Comparison of ENCODE assay signal across 1 cellular context in the genomic region with DNA sequence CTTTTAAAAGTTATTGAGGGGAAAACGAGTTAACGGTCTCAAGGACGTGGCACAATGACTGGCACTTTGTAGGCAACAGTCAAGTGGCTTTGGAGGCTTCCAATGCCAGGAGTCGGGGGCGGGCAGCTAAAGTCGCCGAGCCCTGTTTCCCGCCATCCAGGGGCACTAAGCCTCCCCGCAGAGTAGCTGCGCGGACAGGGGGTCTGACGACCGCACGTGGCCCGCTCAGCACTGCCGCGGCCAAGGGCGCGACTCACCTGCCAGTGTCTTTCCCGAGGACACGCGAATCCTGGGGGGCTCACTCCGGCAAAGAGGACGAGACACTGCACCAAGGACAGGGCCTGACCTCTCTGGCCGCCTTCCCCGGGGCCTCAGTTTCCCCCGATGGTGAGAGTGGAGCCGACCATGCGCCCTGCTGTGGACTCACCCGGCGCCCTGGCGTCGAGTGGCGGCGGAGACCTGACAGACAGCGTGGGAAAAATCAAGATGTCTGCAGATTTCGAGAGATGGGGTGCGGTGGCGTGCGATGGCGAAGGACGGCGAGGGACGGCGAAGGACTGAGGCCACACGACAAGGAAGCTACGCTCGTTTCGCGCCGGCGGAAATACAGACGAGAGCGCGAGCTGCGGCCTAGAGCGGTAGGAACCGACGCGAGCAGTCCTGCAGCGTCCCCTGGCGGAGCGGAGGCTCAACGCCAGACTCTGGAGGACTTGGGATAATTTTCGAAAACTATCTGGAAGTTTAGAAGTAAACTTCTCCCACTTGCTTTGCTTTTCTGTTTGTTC.
TF ChIP-seq lines count a peak whose summit lies in the region.

A gene (minus strand): TSS at position 559 of the 785 bp plus-strand sequence.

TF ChIP-seq in HepG2, 621 proteins besides CTCF, POLR2A, EP300 and RAD21 (continued from another document and continues in another):
- TF ChIP-seq, protein P1, sequence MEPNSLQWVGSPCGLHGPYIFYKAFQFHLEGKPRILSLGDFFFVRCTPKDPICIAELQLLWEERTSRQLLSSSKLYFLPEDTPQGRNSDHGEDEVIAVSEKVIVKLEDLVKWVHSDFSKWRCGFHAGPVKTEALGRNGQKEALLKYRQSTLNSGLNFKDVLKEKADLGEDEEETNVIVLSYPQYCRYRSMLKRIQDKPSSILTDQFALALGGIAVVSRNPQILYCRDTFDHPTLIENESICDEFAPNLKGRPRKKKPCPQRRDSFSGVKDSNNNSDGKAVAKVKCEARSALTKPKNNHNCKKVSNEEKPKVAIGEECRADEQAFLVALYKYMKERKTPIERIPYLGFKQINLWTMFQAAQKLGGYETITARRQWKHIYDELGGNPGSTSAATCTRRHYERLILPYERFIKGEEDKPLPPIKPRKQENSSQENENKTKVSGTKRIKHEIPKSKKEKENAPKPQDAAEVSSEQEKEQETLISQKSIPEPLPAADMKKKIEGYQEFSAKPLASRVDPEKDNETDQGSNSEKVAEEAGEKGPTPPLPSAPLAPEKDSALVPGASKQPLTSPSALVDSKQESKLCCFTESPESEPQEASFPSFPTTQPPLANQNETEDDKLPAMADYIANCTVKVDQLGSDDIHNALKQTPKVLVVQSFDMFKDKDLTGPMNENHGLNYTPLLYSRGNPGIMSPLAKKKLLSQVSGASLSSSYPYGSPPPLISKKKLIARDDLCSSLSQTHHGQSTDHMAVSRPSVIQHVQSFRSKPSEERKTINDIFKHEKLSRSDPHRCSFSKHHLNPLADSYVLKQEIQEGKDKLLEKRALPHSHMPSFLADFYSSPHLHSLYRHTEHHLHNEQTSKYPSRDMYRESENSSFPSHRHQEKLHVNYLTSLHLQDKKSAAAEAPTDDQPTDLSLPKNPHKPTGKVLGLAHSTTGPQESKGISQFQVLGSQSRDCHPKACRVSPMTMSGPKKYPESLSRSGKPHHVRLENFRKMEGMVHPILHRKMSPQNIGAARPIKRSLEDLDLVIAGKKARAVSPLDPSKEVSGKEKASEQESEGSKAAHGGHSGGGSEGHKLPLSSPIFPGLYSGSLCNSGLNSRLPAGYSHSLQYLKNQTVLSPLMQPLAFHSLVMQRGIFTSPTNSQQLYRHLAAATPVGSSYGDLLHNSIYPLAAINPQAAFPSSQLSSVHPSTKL (CRISPR knock-in tag; IDR thresholded peaks at IDR 0.05) = peak; percentile 92
- peak; percentile 99 for TF ChIP-seq MTA1 (CRISPR knock-in tag; IDR thresholded peaks at IDR 0.05; ENCODE audit: borderline replicate concordance)
- peak; percentile 52; the same call in 1 of the 2 replicates for TF ChIP-seq NCOR1 (IDR thresholded peaks at IDR 0.05; ENCODE audit: borderline replicate concordance, low read length)
- TF ChIP-seq, protein P2, sequence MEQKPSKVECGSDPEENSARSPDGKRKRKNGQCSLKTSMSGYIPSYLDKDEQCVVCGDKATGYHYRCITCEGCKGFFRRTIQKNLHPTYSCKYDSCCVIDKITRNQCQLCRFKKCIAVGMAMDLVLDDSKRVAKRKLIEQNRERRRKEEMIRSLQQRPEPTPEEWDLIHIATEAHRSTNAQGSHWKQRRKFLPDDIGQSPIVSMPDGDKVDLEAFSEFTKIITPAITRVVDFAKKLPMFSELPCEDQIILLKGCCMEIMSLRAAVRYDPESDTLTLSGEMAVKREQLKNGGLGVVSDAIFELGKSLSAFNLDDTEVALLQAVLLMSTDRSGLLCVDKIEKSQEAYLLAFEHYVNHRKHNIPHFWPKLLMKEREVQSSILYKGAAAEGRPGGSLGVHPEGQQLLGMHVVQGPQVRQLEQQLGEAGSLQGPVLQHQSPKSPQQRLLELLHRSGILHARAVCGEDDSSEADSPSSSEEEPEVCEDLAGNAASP (CRISPR knock-in tag; IDR thresholded peaks at IDR 0.05; ENCODE audit: borderline replicate concordance) = peak; percentile 93
- peak; percentile 100 for TF ChIP-seq ZNF34 (CRISPR knock-in tag; IDR thresholded peaks at IDR 0.05; ENCODE audit: borderline replicate concordance)
- TF ChIP-seq NBN (conservative IDR thresholded peaks at IDR 0.05) = no peak
- TF ChIP-seq ZNF367 (CRISPR knock-in tag; IDR thresholded peaks at IDR 0.05; ENCODE audit: borderline replicate concordance) = peak; percentile 95
- no peak for TF ChIP-seq PRPF4 (IDR thresholded peaks at IDR 0.05; ENCODE audit: low read depth, low read length, poor library complexity, severe bottlenecking)
- TF ChIP-seq FIP1L1 (IDR thresholded peaks at IDR 0.05; ENCODE audit: borderline replicate concordance, insufficient read depth, low read depth, low read length) = peak; percentile 92; the same call in 1 of the 2 replicates
- TF ChIP-seq, protein P3, sequence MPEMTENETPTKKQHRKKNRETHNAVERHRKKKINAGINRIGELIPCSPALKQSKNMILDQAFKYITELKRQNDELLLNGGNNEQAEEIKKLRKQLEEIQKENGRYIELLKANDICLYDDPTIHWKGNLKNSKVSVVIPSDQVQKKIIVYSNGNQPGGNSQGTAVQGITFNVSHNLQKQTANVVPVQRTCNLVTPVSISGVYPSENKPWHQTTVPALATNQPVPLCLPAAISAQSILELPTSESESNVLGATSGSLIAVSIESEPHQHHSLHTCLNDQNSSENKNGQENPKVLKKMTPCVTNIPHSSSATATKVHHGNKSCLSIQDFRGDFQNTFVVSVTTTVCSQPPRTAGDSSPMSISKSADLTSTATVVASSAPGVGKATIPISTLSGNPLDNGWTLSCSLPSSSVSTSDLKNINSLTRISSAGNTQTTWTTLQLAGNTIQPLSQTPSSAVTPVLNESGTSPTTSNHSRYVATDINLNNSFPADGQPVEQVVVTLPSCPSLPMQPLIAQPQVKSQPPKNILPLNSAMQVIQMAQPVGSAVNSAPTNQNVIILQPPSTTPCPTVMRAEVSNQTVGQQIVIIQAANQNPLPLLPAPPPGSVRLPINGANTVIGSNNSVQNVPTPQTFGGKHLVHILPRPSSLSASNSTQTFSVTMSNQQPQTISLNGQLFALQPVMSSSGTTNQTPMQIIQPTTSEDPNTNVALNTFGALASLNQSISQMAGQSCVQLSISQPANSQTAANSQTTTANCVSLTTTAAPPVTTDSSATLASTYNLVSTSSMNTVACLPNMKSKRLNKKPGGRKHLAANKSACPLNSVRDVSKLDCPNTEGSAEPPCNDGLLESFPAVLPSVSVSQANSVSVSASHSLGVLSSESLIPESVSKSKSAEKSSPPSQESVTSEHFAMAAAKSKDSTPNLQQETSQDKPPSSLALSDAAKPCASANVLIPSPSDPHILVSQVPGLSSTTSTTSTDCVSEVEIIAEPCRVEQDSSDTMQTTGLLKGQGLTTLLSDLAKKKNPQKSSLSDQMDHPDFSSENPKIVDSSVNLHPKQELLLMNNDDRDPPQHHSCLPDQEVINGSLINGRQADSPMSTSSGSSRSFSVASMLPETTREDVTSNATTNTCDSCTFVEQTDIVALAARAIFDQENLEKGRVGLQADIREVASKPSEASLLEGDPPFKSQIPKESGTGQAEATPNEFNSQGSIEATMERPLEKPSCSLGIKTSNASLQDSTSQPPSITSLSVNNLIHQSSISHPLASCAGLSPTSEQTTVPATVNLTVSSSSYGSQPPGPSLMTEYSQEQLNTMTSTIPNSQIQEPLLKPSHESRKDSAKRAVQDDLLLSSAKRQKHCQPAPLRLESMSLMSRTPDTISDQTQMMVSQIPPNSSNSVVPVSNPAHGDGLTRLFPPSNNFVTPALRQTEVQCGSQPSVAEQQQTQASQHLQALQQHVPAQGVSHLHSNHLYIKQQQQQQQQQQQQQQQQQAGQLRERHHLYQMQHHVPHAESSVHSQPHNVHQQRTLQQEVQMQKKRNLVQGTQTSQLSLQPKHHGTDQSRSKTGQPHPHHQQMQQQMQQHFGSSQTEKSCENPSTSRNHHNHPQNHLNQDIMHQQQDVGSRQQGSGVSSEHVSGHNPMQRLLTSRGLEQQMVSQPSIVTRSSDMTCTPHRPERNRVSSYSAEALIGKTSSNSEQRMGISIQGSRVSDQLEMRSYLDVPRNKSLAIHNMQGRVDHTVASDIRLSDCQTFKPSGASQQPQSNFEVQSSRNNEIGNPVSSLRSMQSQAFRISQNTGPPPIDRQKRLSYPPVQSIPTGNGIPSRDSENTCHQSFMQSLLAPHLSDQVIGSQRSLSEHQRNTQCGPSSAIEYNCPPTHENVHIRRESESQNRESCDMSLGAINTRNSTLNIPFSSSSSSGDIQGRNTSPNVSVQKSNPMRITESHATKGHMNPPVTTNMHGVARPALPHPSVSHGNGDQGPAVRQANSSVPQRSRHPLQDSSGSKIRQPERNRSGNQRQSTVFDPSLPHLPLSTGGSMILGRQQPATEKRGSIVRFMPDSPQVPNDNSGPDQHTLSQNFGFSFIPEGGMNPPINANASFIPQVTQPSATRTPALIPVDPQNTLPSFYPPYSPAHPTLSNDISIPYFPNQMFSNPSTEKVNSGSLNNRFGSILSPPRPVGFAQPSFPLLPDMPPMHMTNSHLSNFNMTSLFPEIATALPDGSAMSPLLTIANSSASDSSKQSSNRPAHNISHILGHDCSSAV (CRISPR knock-in tag; IDR thresholded peaks at IDR 0.05; ENCODE audit: borderline replicate concordance) = peak; percentile 98
- TF ChIP-seq TBP (CRISPR knock-in tag; IDR thresholded peaks at IDR 0.05) = no peak; the same call in none of the 2 replicates
- TF ChIP-seq, protein P4, sequence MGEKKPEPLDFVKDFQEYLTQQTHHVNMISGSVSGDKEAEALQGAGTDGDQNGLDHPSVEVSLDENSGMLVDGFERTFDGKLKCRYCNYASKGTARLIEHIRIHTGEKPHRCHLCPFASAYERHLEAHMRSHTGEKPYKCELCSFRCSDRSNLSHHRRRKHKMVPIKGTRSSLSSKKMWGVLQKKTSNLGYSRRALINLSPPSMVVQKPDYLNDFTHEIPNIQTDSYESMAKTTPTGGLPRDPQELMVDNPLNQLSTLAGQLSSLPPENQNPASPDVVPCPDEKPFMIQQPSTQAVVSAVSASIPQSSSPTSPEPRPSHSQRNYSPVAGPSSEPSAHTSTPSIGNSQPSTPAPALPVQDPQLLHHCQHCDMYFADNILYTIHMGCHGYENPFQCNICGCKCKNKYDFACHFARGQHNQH (CRISPR knock-in tag; IDR thresholded peaks at IDR 0.05) = peak; percentile 99
- TF ChIP-seq, protein P5, sequence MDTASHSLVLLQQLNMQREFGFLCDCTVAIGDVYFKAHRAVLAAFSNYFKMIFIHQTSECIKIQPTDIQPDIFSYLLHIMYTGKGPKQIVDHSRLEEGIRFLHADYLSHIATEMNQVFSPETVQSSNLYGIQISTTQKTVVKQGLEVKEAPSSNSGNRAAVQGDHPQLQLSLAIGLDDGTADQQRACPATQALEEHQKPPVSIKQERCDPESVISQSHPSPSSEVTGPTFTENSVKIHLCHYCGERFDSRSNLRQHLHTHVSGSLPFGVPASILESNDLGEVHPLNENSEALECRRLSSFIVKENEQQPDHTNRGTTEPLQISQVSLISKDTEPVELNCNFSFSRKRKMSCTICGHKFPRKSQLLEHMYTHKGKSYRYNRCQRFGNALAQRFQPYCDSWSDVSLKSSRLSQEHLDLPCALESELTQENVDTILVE (CRISPR knock-in tag; IDR thresholded peaks at IDR 0.05) = peak; percentile 100
- TF ChIP-seq, protein P6, sequence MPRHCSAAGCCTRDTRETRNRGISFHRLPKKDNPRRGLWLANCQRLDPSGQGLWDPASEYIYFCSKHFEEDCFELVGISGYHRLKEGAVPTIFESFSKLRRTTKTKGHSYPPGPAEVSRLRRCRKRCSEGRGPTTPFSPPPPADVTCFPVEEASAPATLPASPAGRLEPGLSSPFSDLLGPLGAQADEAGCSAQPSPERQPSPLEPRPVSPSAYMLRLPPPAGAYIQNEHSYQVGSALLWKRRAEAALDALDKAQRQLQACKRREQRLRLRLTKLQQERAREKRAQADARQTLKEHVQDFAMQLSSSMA (CRISPR knock-in tag; IDR thresholded peaks at IDR 0.05) = peak; percentile 62; the same call in 1 of the 2 replicates
- TF ChIP-seq, protein P7, sequence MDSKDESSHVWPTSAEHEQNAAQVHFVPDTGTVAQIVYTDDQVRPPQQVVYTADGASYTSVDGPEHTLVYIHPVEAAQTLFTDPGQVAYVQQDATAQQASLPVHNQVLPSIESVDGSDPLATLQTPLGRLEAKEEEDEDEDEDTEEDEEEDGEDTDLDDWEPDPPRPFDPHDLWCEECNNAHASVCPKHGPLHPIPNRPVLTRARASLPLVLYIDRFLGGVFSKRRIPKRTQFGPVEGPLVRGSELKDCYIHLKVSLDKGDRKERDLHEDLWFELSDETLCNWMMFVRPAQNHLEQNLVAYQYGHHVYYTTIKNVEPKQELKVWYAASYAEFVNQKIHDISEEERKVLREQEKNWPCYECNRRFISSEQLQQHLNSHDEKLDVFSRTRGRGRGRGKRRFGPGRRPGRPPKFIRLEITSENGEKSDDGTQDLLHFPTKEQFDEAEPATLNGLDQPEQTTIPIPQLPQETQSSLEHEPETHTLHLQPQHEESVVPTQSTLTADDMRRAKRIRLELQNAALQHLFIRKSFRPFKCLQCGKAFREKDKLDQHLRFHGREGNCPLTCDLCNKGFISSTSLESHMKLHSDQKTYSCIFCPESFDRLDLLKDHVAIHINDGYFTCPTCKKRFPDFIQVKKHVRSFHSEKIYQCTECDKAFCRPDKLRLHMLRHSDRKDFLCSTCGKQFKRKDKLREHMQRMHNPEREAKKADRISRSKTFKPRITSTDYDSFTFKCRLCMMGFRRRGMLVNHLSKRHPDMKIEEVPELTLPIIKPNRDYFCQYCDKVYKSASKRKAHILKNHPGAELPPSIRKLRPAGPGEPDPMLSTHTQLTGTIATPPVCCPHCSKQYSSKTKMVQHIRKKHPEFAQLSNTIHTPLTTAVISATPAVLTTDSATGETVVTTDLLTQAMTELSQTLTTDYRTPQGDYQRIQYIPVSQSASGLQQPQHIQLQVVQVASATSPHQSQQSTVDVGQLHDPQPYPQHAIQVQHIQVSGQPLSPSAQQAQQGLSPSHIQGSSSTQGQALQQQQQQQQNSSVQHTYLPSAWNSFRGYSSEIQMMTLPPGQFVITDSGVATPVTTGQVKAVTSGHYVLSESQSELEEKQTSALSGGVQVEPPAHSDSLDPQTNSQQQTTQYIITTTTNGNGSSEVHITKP (CRISPR knock-in tag; IDR thresholded peaks at IDR 0.05; ENCODE audit: low read depth) = peak; percentile 89
- peak; percentile 99 for TF ChIP-seq ZNF678 (CRISPR knock-in tag; IDR thresholded peaks at IDR 0.05)
- peak; percentile 81 for TF ChIP-seq ZNF629 (CRISPR knock-in tag; conservative IDR thresholded peaks at IDR 0.05)
- peak; percentile 97 for TF ChIP-seq ZBTB7B (CRISPR knock-in tag; IDR thresholded peaks at IDR 0.05)
- TF ChIP-seq, protein P8, sequence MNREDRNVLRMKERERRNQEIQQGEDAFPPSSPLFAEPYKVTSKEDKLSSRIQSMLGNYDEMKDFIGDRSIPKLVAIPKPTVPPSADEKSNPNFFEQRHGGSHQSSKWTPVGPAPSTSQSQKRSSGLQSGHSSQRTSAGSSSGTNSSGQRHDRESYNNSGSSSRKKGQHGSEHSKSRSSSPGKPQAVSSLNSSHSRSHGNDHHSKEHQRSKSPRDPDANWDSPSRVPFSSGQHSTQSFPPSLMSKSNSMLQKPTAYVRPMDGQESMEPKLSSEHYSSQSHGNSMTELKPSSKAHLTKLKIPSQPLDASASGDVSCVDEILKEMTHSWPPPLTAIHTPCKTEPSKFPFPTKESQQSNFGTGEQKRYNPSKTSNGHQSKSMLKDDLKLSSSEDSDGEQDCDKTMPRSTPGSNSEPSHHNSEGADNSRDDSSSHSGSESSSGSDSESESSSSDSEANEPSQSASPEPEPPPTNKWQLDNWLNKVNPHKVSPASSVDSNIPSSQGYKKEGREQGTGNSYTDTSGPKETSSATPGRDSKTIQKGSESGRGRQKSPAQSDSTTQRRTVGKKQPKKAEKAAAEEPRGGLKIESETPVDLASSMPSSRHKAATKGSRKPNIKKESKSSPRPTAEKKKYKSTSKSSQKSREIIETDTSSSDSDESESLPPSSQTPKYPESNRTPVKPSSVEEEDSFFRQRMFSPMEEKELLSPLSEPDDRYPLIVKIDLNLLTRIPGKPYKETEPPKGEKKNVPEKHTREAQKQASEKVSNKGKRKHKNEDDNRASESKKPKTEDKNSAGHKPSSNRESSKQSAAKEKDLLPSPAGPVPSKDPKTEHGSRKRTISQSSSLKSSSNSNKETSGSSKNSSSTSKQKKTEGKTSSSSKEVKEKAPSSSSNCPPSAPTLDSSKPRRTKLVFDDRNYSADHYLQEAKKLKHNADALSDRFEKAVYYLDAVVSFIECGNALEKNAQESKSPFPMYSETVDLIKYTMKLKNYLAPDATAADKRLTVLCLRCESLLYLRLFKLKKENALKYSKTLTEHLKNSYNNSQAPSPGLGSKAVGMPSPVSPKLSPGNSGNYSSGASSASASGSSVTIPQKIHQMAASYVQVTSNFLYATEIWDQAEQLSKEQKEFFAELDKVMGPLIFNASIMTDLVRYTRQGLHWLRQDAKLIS (CRISPR knock-in tag; IDR thresholded peaks at IDR 0.05) = no peak; the same call in none of the 2 replicates
- TF ChIP-seq RBM39 (IDR thresholded peaks at IDR 0.05; ENCODE audit: low read depth, low read length, poor library complexity, severe bottlenecking) = peak; percentile 98
